ENCODE assay signal across 8 cellular contexts in the genomic region with DNA sequence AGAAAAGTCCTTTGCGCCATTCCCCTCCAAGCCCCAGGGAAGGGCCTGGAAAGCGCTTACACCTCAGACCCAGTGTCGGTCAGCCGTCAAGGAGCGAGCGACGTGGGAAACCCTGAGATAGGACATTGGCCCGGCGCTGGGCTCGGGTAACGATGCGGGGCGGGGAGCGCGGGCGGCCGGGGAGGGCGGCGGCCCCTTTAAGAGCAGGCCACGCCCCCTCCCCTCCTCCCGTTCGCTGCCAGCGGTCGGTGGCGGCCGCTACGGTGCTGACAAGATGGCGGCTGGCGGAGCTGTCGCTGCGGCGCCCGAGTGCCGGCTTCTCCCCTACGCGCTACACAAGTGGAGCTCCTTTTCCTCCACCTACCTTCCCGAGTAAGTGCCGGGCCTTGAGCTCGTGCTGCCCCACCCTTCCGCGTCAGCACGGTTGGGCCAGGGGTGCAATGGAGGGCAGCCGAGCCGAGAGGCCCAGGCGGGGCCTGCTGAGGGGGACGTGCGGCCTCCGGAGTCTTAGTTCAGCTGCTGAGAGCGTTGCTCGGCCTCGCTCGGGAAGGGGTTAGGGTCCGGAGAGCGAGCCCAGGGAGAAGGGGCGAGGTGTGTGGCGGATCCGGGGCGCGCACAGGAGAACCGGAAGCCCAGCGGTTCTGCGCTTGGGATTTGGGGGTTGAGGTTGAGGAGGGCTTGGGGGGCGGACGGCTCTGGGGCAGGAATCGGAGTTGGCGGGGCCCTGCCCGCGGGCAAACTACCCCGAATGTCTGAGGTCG. TPM values are rescaled to one million over a fixed set of nuclear protein-coding genes. Genes with fewer than 3 reads are reported as not detected.
DNase-seq lines count a peak whose midpoint lies in the region; ATAC-seq and TF ChIP-seq lines count a peak whose summit lies in the region.

A gene (plus strand): TSS at position 251 of the 761 bp plus-strand sequence. CDS start 24 bp downstream, at position 275.

- peaks cover 26% of the 10 kb centered on the region for H3K4me1 Mint-ChIP-seq in type B pancreatic cell (ENCODE audit: unreplicated experiment)

- peak within 1 kb of the TSS; percentile 100 for H3K9ac ChIP-seq in adipocyte (ENCODE audit: low read length)

- peak within 1 kb of the TSS; percentile 95 for H3K27ac Mint-ChIP-seq in type B pancreatic cell

- peak within 1 kb of the TSS; percentile 96 for H3K4me3 Mint-ChIP-seq in type B pancreatic cell

- H3K36me3 ChIP-seq in adipocyte (ENCODE audit: control insufficient read depth, insufficient read depth, low read length, severe bottlenecking): peaks cover 12% of the 10 kb centered on the region

- no peak for TF ChIP-seq CTCF in GM12865 (IDR thresholded peaks at IDR 0.05; ENCODE audit: insufficient read depth, low read depth, low read length, missing control alignments)
- TF ChIP-seq CTCF in type B pancreatic cell (conservative IDR thresholded peaks at IDR 0.05): no peak

- H3K9me3 Mint-ChIP-seq in type B pancreatic cell: no peaks in the 10 kb centered on the region

- H3K27me3 Mint-ChIP-seq in type B pancreatic cell: no peaks in the 10 kb centered on the region

- H3K9me3 ChIP-seq in adipocyte (ENCODE audit: control insufficient read depth, low read length): no peaks in the 10 kb centered on the region

- H3K4me1 ChIP-seq in adipocyte (ENCODE audit: control insufficient read depth, insufficient read depth, low read length): peaks cover 30% of the 10 kb centered on the region

- no peaks in the 10 kb centered on the region for H3K27me3 ChIP-seq in adipocyte (replicated peaks; ENCODE audit: control insufficient read depth, insufficient read depth, low read length)

- intact Hi-C loops in cardiac septum (cut with DNase I): no loop called here
- intact Hi-C loops in posterior cingulate gyrus (cut with DNase I): loop anchor here (5.0 kb wide), 3 partner anchors 94 to 261 kb away; no protein-coding TSS in a partner anchor

- ATAC-seq in HG02623 (IDR thresholded peaks at IDR 0.05; ENCODE audit: unreplicated experiment): peak; percentile 80

- peaks cover 4% of the 10 kb centered on the region for H3K36me3 Mint-ChIP-seq in type B pancreatic cell

- H3K4me3 ChIP-seq in GM12865 (ENCODE audit: low read depth, low read length) (peak within 1 kb of the TSS; percentile 89), adipocyte (ENCODE audit: low read length) (peak within 1 kb of the TSS; percentile 91)

- DNase-seq in GM12865 (ENCODE audit: low read depth) (peak; percentile 94), NCI-H1105 (lab: John Stamatoyannopoulos, UW) (peak; percentile 92), T follicular helper cell (ENCODE audit: low read depth) (peak; percentile 82), adipocyte (ENCODE audit: low read depth) (peak; percentile 97), cardiac septum (ENCODE audit: low spot score) (peak; percentile 97), posterior cingulate gyrus (peak; percentile 81 to 98 (median 87)), type B pancreatic cell (ENCODE audit: extremely low spot score, unreplicated experiment) (peak; percentile 91)

RNA-seq across cellular contexts. Expression of the gene that starts here (rescaled TPM):
- 45.4 TPM for total RNA-seq in cardiac septum
- 39.1 and 47.7 TPM in 2 replicates for total RNA-seq in type B pancreatic cell (ENCODE audit: low replicate concordance)

Comparison
In these comparisons a context has a peak if more than half of its experiments do, and no peak if none do; other contexts are left out.
1. Peak in every context shown above with its lines: DNase-seq, ATAC-seq and H3K4me3 ChIP-seq.